In genomic region chr7:130400120-130400572, GRCh38 we compare ENCODE assay signal across 1 cellular context.
A peak's percentile ranks its signal among the peaks of the same experiment; 100 is the strongest.
TF ChIP-seq lines count a peak whose summit lies in the region.

No MANE protein-coding gene starts in this region.

TF ChIP-seq in IMR-90, 13 proteins besides CTCF, POLR2A, EP300 and RAD21:
- TF ChIP-seq SMC3 (IDR thresholded peaks at IDR 0.05; ENCODE audit: low read depth, low read length) (no peak), MAFK (IDR thresholded peaks at IDR 0.05; ENCODE audit: low read depth, low read length) (no peak), CEBPB (IDR thresholded peaks at IDR 0.05; ENCODE audit: low read depth, low read length) (peak; percentile 12; the same call in 1 of the 2 replicates)
